ENCODE assay signal across 8 cellular contexts in the genomic region with DNA sequence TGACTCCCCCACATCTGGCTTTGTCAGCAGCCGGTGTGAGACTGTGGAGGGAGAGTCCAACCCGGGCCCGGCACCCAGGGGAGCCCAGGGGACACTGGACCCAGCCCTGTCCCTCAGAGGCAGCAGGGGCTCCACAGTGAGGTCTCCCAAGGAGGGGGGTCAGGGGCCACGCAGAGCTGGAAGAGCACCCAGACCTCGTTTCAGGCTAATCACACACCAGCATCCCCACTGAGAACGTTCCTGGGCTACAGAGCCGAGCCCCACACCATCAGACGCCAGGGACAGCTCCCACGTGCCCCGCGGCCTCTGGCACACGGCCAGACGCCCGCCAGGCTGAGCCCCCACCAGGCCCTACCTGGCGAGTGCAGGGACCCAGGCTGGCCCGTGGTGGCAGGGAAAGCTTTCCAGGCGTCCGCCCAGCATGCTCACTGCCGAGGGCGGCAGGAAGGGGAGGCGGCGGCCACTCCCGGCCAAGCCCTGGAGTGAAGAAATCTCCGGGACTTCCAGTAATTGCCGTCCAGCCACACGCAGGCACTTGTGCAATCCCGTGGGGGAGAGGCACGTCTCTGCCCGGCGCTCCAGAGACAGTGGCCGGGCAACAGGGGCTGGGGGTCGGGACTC. TPM values are rescaled to one million over a fixed set of nuclear protein-coding genes. Genes with fewer than 3 reads are reported as not detected.
A peak's percentile ranks its signal among the peaks of the same experiment; 100 is the strongest.
DNase-seq lines count a peak whose midpoint lies in the region; ATAC-seq and TF ChIP-seq lines count a peak whose summit lies in the region.

No MANE protein-coding gene starts in this region.

- intact Hi-C loops in CD8-positive, alpha-beta T cell (cut with DNase I, micrococcal nuclease): no loop called here

- peak overlapping the region; percentile 41 for H3K27ac Mint-ChIP-seq in CD8-positive, alpha-beta T cell
- H3K27ac Mint-ChIP-seq in osteocyte (ENCODE audit: unreplicated experiment): peak overlapping the region; percentile 56
- H3K27ac Mint-ChIP-seq in activated naive CD4-positive, alpha-beta T cell treated with anti-CD3 and anti-CD28 coated beads, Interleukin-2, amount 10 ng/mL, durations not matched to agents 7 days and 5 days: no peak overlapping the region

- CTCF ChIA-PET in CD8-positive, alpha-beta T cell (lab: Charles Lee): interaction anchor here (1.3 kb wide), 1 partner anchor 42 kb away, joined by 4 read pairs; no protein-coding TSS in a partner anchor
- CTCF ChIA-PET in activated naive CD4-positive, alpha-beta T cell treated with anti-CD3 and anti-CD28 coated beads, Interleukin-2, amount 10 ng/mL, durations not matched to agents 7 days and 5 days (lab: Charles Lee): no interaction called here

- no peak overlapping the region for H3K4me3 ChIP-seq in CD8-positive, alpha-beta T cell (ENCODE audit: low read depth, low read length)

- H3K36me3 ChIP-seq in CD8-positive, alpha-beta T cell (ENCODE audit: insufficient read depth, low read length): no peaks in the 10 kb centered on the region

- ATAC-seq in CD8-positive, alpha-beta T cell: no peak
- ATAC-seq in foreskin keratinocyte (peak; percentile 39), HG03025 (IDR thresholded peaks at IDR 0.05; ENCODE audit: low FRiP score, unreplicated experiment) (no peak), GM21717 (IDR thresholded peaks at IDR 0.05; ENCODE audit: unreplicated experiment) (no peak), GM21423 (IDR thresholded peaks at IDR 0.05; ENCODE audit: unreplicated experiment) (no peak)

- no peaks in the 10 kb centered on the region for H3K9me3 Mint-ChIP-seq in CD8-positive, alpha-beta T cell
- no peaks in the 10 kb centered on the region for H3K9me3 Mint-ChIP-seq in osteocyte (ENCODE audit: unreplicated experiment)
- no peaks in the 10 kb centered on the region for H3K9me3 Mint-ChIP-seq in activated naive CD4-positive, alpha-beta T cell treated with anti-CD3 and anti-CD28 coated beads, Interleukin-2, amount 10 ng/mL, durations not matched to agents 7 days and 5 days

- no peak overlapping the region for H3K27ac ChIP-seq in CD8-positive, alpha-beta T cell (ENCODE audit: low read depth, low read length)
- H3K27ac ChIP-seq in foreskin keratinocyte: no peak overlapping the region

- peaks cover 11% of the 10 kb centered on the region for H3K36me3 Mint-ChIP-seq in CD8-positive, alpha-beta T cell
- peaks cover 3% of the 10 kb centered on the region for H3K36me3 Mint-ChIP-seq in osteocyte (ENCODE audit: unreplicated experiment)
- peaks cover 12% of the 10 kb centered on the region for H3K36me3 Mint-ChIP-seq in activated naive CD4-positive, alpha-beta T cell treated with anti-CD3 and anti-CD28 coated beads, Interleukin-2, amount 10 ng/mL, durations not matched to agents 7 days and 5 days

- POLR2A ChIA-PET in CD8-positive, alpha-beta T cell (lab: Charles Lee): no interaction called here

- no peaks in the 10 kb centered on the region for H3K9me3 ChIP-seq in CD8-positive, alpha-beta T cell (ENCODE audit: low read length)

- no peaks in the 10 kb centered on the region for H3K27me3 Mint-ChIP-seq in CD8-positive, alpha-beta T cell (ENCODE audit: low read depth)
- no peaks in the 10 kb centered on the region for H3K27me3 Mint-ChIP-seq in osteocyte (ENCODE audit: unreplicated experiment)
- no peaks in the 10 kb centered on the region for H3K27me3 Mint-ChIP-seq in activated naive CD4-positive, alpha-beta T cell treated with anti-CD3 and anti-CD28 coated beads, Interleukin-2, amount 10 ng/mL, durations not matched to agents 7 days and 5 days

- no peaks in the 10 kb centered on the region for H3K4me1 Mint-ChIP-seq in CD8-positive, alpha-beta T cell (ENCODE audit: low read depth)
- peaks cover 16% of the 10 kb centered on the region for H3K4me1 Mint-ChIP-seq in osteocyte (ENCODE audit: unreplicated experiment)
- no peaks in the 10 kb centered on the region for H3K4me1 Mint-ChIP-seq in activated naive CD4-positive, alpha-beta T cell treated with anti-CD3 and anti-CD28 coated beads, Interleukin-2, amount 10 ng/mL, durations not matched to agents 7 days and 5 days

- no peak overlapping the region for H3K4me3 Mint-ChIP-seq in CD8-positive, alpha-beta T cell
- H3K4me3 Mint-ChIP-seq in osteocyte (ENCODE audit: unreplicated experiment): no peak overlapping the region
- H3K4me3 Mint-ChIP-seq in activated naive CD4-positive, alpha-beta T cell treated with anti-CD3 and anti-CD28 coated beads, Interleukin-2, amount 10 ng/mL, durations not matched to agents 7 days and 5 days: no peak overlapping the region

- no peak for DNase-seq in CD8-positive, alpha-beta T cell
- DNase-seq in T1000 (lab: John Stamatoyannopoulos, UW) (peak; percentile 61), foreskin keratinocyte (peak in 1 of 2 donors; percentile 48), osteocyte (ENCODE audit: extremely low spot score, unreplicated experiment) (no peak)
- DNase-seq in activated naive CD4-positive, alpha-beta T cell treated with anti-CD3 and anti-CD28 coated beads, Interleukin-2, amount 10 ng/mL, durations not matched to agents 7 days and 5 days: no peak

- TF ChIP-seq CTCF in CD8-positive, alpha-beta T cell (IDR thresholded peaks at IDR 0.05): no peak
- TF ChIP-seq CTCF in foreskin keratinocyte (conservative IDR thresholded peaks at IDR 0.05) (no peak), osteocyte (IDR thresholded peaks at IDR 0.05) (no peak)

- H3K4me1 ChIP-seq in CD8-positive, alpha-beta T cell (ENCODE audit: insufficient read depth, low read length): no peaks in the 10 kb centered on the region
- peaks cover 7% of the 10 kb centered on the region for H3K4me1 ChIP-seq in foreskin keratinocyte

- no peaks in the 10 kb centered on the region for H3K27me3 ChIP-seq in CD8-positive, alpha-beta T cell (ENCODE audit: insufficient read depth, low read length)
- H3K27me3 ChIP-seq in foreskin keratinocyte: no peaks in the 10 kb centered on the region

RNA-seq across cellular contexts. Expression of a gene that starts 19.2 kb away (rescaled TPM):
- total RNA-seq in CD8-positive, alpha-beta T cell: 100 to 1,000 TPM; 123 to 134 TPM
- 31.9 and 32.2 TPM in 2 replicates for total RNA-seq in foreskin keratinocyte
- polyA plus RNA-seq in foreskin keratinocyte: 18.2 and 18.3 TPM in 2 replicates
- total RNA-seq in osteocyte: 57.1 and 61.6 TPM in 2 replicates

RNA-seq across cellular contexts. Expression of a gene that starts 50.7 kb away (rescaled TPM):
- total RNA-seq in CD8-positive, alpha-beta T cell: 10 to 100 TPM; 38.0 to 43.4 TPM
- total RNA-seq in foreskin keratinocyte (64.9 and 66.1 TPM in 2 replicates), osteocyte (60.8 and 61.3 TPM in 2 replicates)
- polyA plus RNA-seq in foreskin keratinocyte: 46.9 and 47.1 TPM in 2 replicates

RNA-seq across cellular contexts. Expression of a gene that starts 51.0 kb away (rescaled TPM):
- 100 to 1,000 TPM; 172 to 174 TPM for total RNA-seq in CD8-positive, alpha-beta T cell
- total RNA-seq in foreskin keratinocyte: 237 and 247 TPM in 2 replicates
- 377 and 403 TPM in 2 replicates for polyA plus RNA-seq in foreskin keratinocyte
- 349 and 354 TPM in 2 replicates for total RNA-seq in osteocyte

RNA-seq across cellular contexts. Expression of a gene that starts 59.7 kb away (rescaled TPM):
- total RNA-seq in CD8-positive, alpha-beta T cell: 10 to 100 TPM; 75.3 to 76.2 TPM
- 148 and 163 TPM in 2 replicates for total RNA-seq in foreskin keratinocyte
- 313 and 314 TPM in 2 replicates for polyA plus RNA-seq in foreskin keratinocyte
- total RNA-seq in osteocyte: 156 and 168 TPM in 2 replicates
